Comparison of ENCODE assay signal across 21 cellular contexts in the genomic region with DNA sequence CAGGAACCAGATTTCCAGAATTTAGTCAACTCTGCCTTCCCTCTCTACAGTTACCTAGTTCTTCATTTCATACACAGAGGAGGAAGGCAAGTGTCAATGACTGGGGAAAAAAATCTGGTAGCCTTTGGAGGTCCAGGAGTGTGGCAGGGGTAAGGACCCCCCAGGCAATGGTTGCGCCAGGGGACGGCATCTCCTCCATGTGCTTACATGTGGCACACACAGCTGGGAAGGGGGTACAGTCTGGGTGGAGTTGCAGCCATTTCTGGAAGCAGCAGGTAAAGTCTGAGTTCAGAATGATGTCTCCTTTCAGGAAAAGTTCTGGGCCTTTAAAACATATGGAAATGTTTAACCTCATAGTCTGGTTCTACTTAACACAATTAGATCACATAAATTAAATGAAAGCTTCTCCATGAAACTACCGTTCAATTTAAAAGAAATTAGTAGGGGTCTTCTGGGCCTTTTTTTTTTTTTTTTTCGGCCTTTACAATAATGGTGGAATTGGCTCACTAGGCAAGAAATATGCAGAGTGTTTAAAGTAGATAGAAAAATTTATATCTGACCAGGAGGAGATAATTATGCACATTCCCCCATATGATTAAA.
DNase-seq lines count a peak whose midpoint lies in the region; ATAC-seq, FAIRE-seq and TF ChIP-seq lines count a peak whose summit lies in the region.
"Had no signal": no experiment of that assay in that cellular context is flagged by ENCODE, and none has a peak within 500 bp of the region (broad histone marks: within the 10 kb centered on the region; RNA-seq: fewer than 3 reads in every experiment).

No MANE protein-coding gene starts in this region.

- no peaks in the 10 kb centered on the region for H3K27me3 Mint-ChIP-seq in progenitor cell of endocrine pancreas

- H3K4me1 ChIP-seq in BE2C (peaks cover 5% of the 10 kb centered on the region; the same call in 1 of the 2 replicates), kidney (ENCODE audit: control insufficient read depth in 1 of 2, insufficient read depth in 1 of 2, low read depth in 1 of 2, low read length in 2 of 2) (peaks cover 3% of the 10 kb centered on the region in 2 donors)
- H3K4me1 ChIP-seq: A549 had no signal

- intact Hi-C loops in kidney (cut with DNase I): no loop called here

- ATAC-seq in SK-N-SH treated with all-trans-retinoic acid at 6 μM for 48 hours (peak; percentile 60), HG03095 (IDR thresholded peaks at IDR 0.05; ENCODE audit: unreplicated experiment) (no peak), HG02642 (IDR thresholded peaks at IDR 0.05; ENCODE audit: poor library complexity, unreplicated experiment) (no peak)
- ATAC-seq: A549; CD8-positive, alpha-beta T cell; GM23338; HCT116 had no signal

- H3K9me3 ChIP-seq in BE2C: no peaks in the 10 kb centered on the region
- H3K9me3 ChIP-seq in kidney (ENCODE audit: control insufficient read depth in 1 of 2, low read length in 2 of 2): no peaks in the 10 kb centered on the region
- H3K9me3 ChIP-seq: A549; BLaER1 treated with 17β-estradiol and CSF1 and Interleukin-3, amounts not matched to agents 10 nM and 100 nM had no signal

- peak overlapping the region; percentile 53 for H3K27ac Mint-ChIP-seq in progenitor cell of endocrine pancreas
- H3K27ac Mint-ChIP-seq: CD8-positive, alpha-beta T cell; GM23338; HFFc6 had no signal

- H3K27ac ChIP-seq in kidney (ENCODE audit: low read depth in 2 of 2, low read length in 2 of 2): no peak overlapping the region
- H3K27ac ChIP-seq: 22Rv1; A549; BLaER1 treated with 17β-estradiol and CSF1 and Interleukin-3, amounts not matched to agents 10 nM and 100 nM had no signal

- H3K36me3 ChIP-seq in BE2C: no peaks in the 10 kb centered on the region
- peaks cover 0 to 8% of the 10 kb centered on the region in 2 donors for H3K36me3 ChIP-seq in kidney (ENCODE audit: control insufficient read depth in 1 of 2, insufficient read depth in 2 of 2, low read length in 2 of 2)
- H3K36me3 ChIP-seq in H7 (replicated peaks; ENCODE audit: control insufficient read depth, insufficient read depth, low read length): peaks cover 2% of the 10 kb centered on the region; the same call in 1 of the 2 replicates

- TF ChIP-seq CTCF in BE2C (IDR thresholded peaks at IDR 0.05; ENCODE audit: low read depth, low read length) (no peak), kidney (IDR thresholded peaks at IDR 0.05; ENCODE audit: borderline replicate concordance, extremely low read depth, insufficient read depth) (no peak), progenitor cell of endocrine pancreas (IDR thresholded peaks at IDR 0.05; ENCODE audit: unreplicated experiment) (no peak)

- DNase-seq in BE2C: peak; percentile 14
- DNase-seq in kidney: peak; percentile 54
- DNase-seq in progenitor cell of endocrine pancreas (ENCODE audit: low spot score, unreplicated experiment): no peak
- DNase-seq in foreskin melanocyte: no peak
- no peak for DNase-seq in H7
- DNase-seq: Calu3; CD8-positive, alpha-beta T cell; DMS79 treated with DMSO at 0.1 percent for 48 hours; GF-D8; HFFc6; IMR-90 had no signal

- H3K27me3 ChIP-seq in BE2C: no peaks in the 10 kb centered on the region
- H3K27me3 ChIP-seq in H7 (ENCODE audit: control insufficient read depth, insufficient read depth, low read length): no peaks in the 10 kb centered on the region
- H3K27me3 ChIP-seq: BLaER1 treated with 17β-estradiol and CSF1 and Interleukin-3, amounts not matched to agents 10 nM and 100 nM had no signal

- H3K4me3 ChIP-seq in BE2C (ENCODE audit: low read depth, low read length) (no peak overlapping the region), kidney (ENCODE audit: low read length in 2 of 2) (no peak overlapping the region), H7 (ENCODE audit: insufficient read depth, low read depth, low read length) (no peak overlapping the region)
- H3K4me3 ChIP-seq: A549; BLaER1 treated with 17β-estradiol and CSF1 and Interleukin-3, amounts not matched to agents 10 nM and 100 nM; GM23338 had no signal

- H3K4me3 Mint-ChIP-seq in progenitor cell of endocrine pancreas (ENCODE audit: low read depth): no peak overlapping the region
- H3K4me3 Mint-ChIP-seq: CD8-positive, alpha-beta T cell; GM23338; HFFc6 had no signal

- FAIRE-seq in kidney (lab: Jason Lieb, UNC): no peak
- FAIRE-seq: A549, H54, HTR-8/SVneo had no signal

- no peaks in the 10 kb centered on the region for H3K9me3 Mint-ChIP-seq in progenitor cell of endocrine pancreas (ENCODE audit: low read depth)
- H3K9me3 Mint-ChIP-seq: CD8-positive, alpha-beta T cell; GM23338; HFFc6 had no signal

- H3K9ac ChIP-seq in kidney (ENCODE audit: low read length in 2 of 2): no peak overlapping the region
- H3K9ac ChIP-seq: BLaER1 treated with 17β-estradiol and CSF1 and Interleukin-3, amounts not matched to agents 10 nM and 100 nM had no signal

- H3K4me1 Mint-ChIP-seq in progenitor cell of endocrine pancreas (ENCODE audit: low read depth): peaks cover 3% of the 10 kb centered on the region

- peaks cover 21% of the 10 kb centered on the region for H3K36me3 Mint-ChIP-seq in progenitor cell of endocrine pancreas (ENCODE audit: insufficient read depth)

TF ChIP-seq in SK-N-SH treated with all-trans-retinoic acid at 6 μM for 48 hours, 23 proteins besides CTCF, POLR2A, EP300 and RAD21:
- TF ChIP-seq CSDC2 (CRISPR knock-in tag; IDR thresholded peaks at IDR 0.05) (no peak), RARB (CRISPR knock-in tag; IDR thresholded peaks at IDR 0.05) (no peak), ESRRG (CRISPR knock-in tag; IDR thresholded peaks at IDR 0.05) (no peak), ZFP30 (CRISPR knock-in tag; IDR thresholded peaks at IDR 0.05) (no peak), ZNF8 (CRISPR knock-in tag; IDR thresholded peaks at IDR 0.05) (no peak), GLIS3 (CRISPR knock-in tag; IDR thresholded peaks at IDR 0.05) (no peak), ZC3H10 (CRISPR knock-in tag; IDR thresholded peaks at IDR 0.05) (no peak), BACH2 (CRISPR knock-in tag; IDR thresholded peaks at IDR 0.05; ENCODE audit: borderline replicate concordance) (no peak), PPARA (CRISPR knock-in tag; IDR thresholded peaks at IDR 0.05; ENCODE audit: borderline replicate concordance) (no peak), ZFP3 (CRISPR knock-in tag; IDR thresholded peaks at IDR 0.05) (no peak), SNAI2 (CRISPR knock-in tag; IDR thresholded peaks at IDR 0.05) (no peak), TCF4 (CRISPR knock-in tag; IDR thresholded peaks at IDR 0.05; ENCODE audit: borderline replicate concordance) (peak; percentile 96), OSR1 (CRISPR knock-in tag; IDR thresholded peaks at IDR 0.05) (no peak), ISL1 (CRISPR knock-in tag; IDR thresholded peaks at IDR 0.05) (peak; percentile 38; the same call in 1 of the 2 replicates)
- TF ChIP-seq, protein P1, sequence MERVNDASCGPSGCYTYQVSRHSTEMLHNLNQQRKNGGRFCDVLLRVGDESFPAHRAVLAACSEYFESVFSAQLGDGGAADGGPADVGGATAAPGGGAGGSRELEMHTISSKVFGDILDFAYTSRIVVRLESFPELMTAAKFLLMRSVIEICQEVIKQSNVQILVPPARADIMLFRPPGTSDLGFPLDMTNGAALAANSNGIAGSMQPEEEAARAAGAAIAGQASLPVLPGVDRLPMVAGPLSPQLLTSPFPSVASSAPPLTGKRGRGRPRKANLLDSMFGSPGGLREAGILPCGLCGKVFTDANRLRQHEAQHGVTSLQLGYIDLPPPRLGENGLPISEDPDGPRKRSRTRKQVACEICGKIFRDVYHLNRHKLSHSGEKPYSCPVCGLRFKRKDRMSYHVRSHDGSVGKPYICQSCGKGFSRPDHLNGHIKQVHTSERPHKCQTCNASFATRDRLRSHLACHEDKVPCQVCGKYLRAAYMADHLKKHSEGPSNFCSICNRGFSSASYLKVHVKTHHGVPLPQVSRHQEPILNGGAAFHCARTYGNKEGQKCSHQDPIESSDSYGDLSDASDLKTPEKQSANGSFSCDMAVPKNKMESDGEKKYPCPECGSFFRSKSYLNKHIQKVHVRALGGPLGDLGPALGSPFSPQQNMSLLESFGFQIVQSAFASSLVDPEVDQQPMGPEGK (CRISPR knock-in tag; IDR thresholded peaks at IDR 0.05; ENCODE audit: borderline replicate concordance): no peak
- TF ChIP-seq, protein P2, sequence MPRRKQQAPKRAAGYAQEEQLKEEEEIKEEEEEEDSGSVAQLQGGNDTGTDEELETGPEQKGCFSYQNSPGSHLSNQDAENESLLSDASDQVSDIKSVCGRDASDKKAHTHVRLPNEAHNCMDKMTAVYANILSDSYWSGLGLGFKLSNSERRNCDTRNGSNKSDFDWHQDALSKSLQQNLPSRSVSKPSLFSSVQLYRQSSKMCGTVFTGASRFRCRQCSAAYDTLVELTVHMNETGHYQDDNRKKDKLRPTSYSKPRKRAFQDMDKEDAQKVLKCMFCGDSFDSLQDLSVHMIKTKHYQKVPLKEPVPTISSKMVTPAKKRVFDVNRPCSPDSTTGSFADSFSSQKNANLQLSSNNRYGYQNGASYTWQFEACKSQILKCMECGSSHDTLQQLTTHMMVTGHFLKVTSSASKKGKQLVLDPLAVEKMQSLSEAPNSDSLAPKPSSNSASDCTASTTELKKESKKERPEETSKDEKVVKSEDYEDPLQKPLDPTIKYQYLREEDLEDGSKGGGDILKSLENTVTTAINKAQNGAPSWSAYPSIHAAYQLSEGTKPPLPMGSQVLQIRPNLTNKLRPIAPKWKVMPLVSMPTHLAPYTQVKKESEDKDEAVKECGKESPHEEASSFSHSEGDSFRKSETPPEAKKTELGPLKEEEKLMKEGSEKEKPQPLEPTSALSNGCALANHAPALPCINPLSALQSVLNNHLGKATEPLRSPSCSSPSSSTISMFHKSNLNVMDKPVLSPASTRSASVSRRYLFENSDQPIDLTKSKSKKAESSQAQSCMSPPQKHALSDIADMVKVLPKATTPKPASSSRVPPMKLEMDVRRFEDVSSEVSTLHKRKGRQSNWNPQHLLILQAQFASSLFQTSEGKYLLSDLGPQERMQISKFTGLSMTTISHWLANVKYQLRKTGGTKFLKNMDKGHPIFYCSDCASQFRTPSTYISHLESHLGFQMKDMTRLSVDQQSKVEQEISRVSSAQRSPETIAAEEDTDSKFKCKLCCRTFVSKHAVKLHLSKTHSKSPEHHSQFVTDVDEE (CRISPR knock-in tag; IDR thresholded peaks at IDR 0.05): no peak
- TF ChIP-seq, protein P3, sequence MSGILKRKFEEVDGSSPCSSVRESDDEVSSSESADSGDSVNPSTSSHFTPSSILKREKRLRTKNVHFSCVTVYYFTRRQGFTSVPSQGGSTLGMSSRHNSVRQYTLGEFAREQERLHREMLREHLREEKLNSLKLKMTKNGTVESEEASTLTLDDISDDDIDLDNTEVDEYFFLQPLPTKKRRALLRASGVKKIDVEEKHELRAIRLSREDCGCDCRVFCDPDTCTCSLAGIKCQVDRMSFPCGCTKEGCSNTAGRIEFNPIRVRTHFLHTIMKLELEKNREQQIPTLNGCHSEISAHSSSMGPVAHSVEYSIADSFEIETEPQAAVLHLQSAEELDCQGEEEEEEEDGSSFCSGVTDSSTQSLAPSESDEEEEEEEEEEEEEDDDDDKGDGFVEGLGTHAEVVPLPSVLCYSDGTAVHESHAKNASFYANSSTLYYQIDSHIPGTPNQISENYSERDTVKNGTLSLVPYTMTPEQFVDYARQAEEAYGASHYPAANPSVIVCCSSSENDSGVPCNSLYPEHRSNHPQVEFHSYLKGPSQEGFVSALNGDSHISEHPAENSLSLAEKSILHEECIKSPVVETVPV (CRISPR knock-in tag; IDR thresholded peaks at IDR 0.05): no peak

Comparison
In these comparisons a context has a peak if more than half of its experiments do, and no peak if none do; other contexts are left out.
1. DNase-seq: peak in BE2C (single experiment) and kidney (single experiment); none in progenitor cell of endocrine pancreas (single experiment), foreskin melanocyte (single experiment) and H7 (single experiment).